Comparison of ENCODE assay signal across 1 cellular context in the genomic region with DNA sequence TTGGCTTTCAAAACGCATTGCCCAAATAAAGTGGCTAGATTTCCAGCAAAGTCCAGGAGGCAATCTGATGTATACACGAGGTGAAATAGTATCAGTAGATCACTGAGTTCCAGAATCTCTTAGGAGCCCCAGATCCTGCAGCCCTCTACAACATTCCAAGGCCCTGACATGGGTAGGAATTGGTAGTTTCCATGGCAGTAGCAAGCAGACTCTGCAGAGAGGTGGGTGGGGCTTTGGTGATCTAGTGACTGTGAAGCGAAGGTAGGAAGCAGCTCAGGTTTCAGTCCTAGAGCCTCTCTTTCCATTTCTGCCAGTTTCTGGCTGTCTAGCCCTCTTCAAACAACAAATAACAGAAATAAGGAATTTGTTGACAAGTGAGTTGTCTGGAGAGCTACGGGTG.
TF ChIP-seq lines count a peak whose summit lies in the region.

No MANE protein-coding gene starts in this region.

TF ChIP-seq in WTC11, 78 proteins besides CTCF, POLR2A, EP300 and RAD21 (continued from another document):
- TF ChIP-seq, protein P1, sequence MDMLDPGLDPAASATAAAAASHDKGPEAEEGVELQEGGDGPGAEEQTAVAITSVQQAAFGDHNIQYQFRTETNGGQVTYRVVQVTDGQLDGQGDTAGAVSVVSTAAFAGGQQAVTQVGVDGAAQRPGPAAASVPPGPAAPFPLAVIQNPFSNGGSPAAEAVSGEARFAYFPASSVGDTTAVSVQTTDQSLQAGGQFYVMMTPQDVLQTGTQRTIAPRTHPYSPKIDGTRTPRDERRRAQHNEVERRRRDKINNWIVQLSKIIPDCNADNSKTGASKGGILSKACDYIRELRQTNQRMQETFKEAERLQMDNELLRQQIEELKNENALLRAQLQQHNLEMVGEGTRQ (CRISPR knock-in tag; IDR thresholded peaks at IDR 0.05), result no peak
- no peak for TF ChIP-seq HMGA2 (CRISPR knock-in tag; IDR thresholded peaks at IDR 0.05)
- TF ChIP-seq ETV6 (CRISPR knock-in tag; IDR thresholded peaks at IDR 0.05), result no peak
